10 cellular contexts compared by ENCODE assay signal in genomic region chr2:232309592-232309991, GRCh38.
A peak's percentile ranks its signal among the peaks of the same experiment; 100 is the strongest.
DNase-seq lines count a peak whose midpoint lies in the region; ATAC-seq and TF ChIP-seq lines count a peak whose summit lies in the region.
"Had no signal": no experiment of that assay in that cellular context is flagged by ENCODE, and none has a peak within 500 bp of the region (broad histone marks: within the 10 kb centered on the region; RNA-seq: fewer than 3 reads in every experiment).

No MANE protein-coding gene starts in this region.

- peak overlapping the region; percentile 87 for H3K27ac Mint-ChIP-seq in T-helper 17 cell

- no peak overlapping the region for H3K27ac ChIP-seq in left ventricle myocardium inferior (replicated peaks)
- H3K27ac ChIP-seq in esophagus squamous epithelium = peak overlapping the region in 3 of 4 donors; percentile 2 to 65 (median 13)
- peak overlapping the region; percentile 3 for H3K27ac ChIP-seq in substantia nigra (ENCODE audit: low read depth, low read length, poor library complexity, severe bottlenecking)
- H3K27ac ChIP-seq: SJSA1, VCaP had no signal

- H3K9me3 ChIP-seq in left ventricle myocardium inferior (replicated peaks) (peaks cover 20% of the 10 kb centered on the region), T-helper 17 cell (ENCODE audit: control insufficient read depth, low read length, poor library complexity, severe bottlenecking) (no peaks in the 10 kb centered on the region), esophagus squamous epithelium (peaks cover 0 to 10% (median 0%) of the 10 kb centered on the region in 3 donors)

- H3K4me1 Mint-ChIP-seq in T-helper 17 cell = peaks cover 35% of the 10 kb centered on the region

- ATAC-seq in left cardiac atrium = peak; percentile 17 to 23
- peak; percentile 68 for ATAC-seq in T-helper 17 cell

- peaks cover 6% of the 10 kb centered on the region for H3K36me3 ChIP-seq in left ventricle myocardium inferior
- peaks cover 0 to 34% (median 0%) of the 10 kb centered on the region in 3 donors for H3K36me3 ChIP-seq in esophagus squamous epithelium
- H3K36me3 ChIP-seq: SJSA1 had no signal

- H3K27me3 ChIP-seq in left ventricle myocardium inferior (ENCODE audit: low read depth) = no peaks in the 10 kb centered on the region
- H3K27me3 ChIP-seq in esophagus squamous epithelium = no peaks in the 10 kb centered on the region
- H3K27me3 ChIP-seq: SJSA1 had no signal

- peaks cover 3% of the 10 kb centered on the region for H3K36me3 Mint-ChIP-seq in T-helper 17 cell (ENCODE audit: low read depth)

- H3K4me1 ChIP-seq in left ventricle myocardium inferior (peaks cover under 1% of the 10 kb centered on the region), esophagus squamous epithelium (peaks cover 7 to 49% (median 9%) of the 10 kb centered on the region in 3 donors)
- H3K4me1 ChIP-seq: SJSA1 had no signal

- 49 to 80% methylated on average over 1 to 2 of the region's 4 CpGs for WGBS in esophagus squamous epithelium, 2 donors

- H3K4me3 ChIP-seq in left ventricle myocardium inferior (no peak overlapping the region), esophagus squamous epithelium (no peak overlapping the region)
- H3K4me3 ChIP-seq: SJSA1 had no signal

- peak overlapping the region; percentile 45 for H3K4me3 Mint-ChIP-seq in T-helper 17 cell

- no peaks in the 10 kb centered on the region for H3K27me3 Mint-ChIP-seq in T-helper 17 cell

- DNase-seq in left cardiac atrium (no peak), left ventricle myocardium inferior (no peak), T-helper 17 cell (no peak), esophagus squamous epithelium (lab: John Stamatoyannopoulos, UW) (no peak), substantia nigra (lab: John Stamatoyannopoulos, UW) (no peak), NCI-H1417 treated with DMSO at 0.1 percent for 48 hours (lab: John Stamatoyannopoulos, UW) (no peak), mucosa of gallbladder (ENCODE audit: low spot score) (no peak)
- DNase-seq in stimulated activated CD8-positive, alpha-beta memory T cell treated with anti-CD3 and anti-CD28 coated beads, Interleukin-4, amount 100 ng/mL, for 48 hours = no peak

- intact Hi-C loops in left cardiac atrium (cut with DNase I) (no loop called here), left ventricle myocardium inferior (cut with micrococcal nuclease) (no loop called here), esophagus squamous epithelium (cut with DNase I) (no loop called here)

- no peak for TF ChIP-seq POLR2A in esophagus squamous epithelium (IDR thresholded peaks at IDR 0.05)

- no peak for TF ChIP-seq CTCF in left ventricle myocardium inferior (IDR thresholded peaks at IDR 0.05; ENCODE audit: borderline replicate concordance)
- TF ChIP-seq CTCF in esophagus squamous epithelium (IDR thresholded peaks at IDR 0.05) = no peak
